ENCODE assay signal across 1 cellular context in the genomic region with DNA sequence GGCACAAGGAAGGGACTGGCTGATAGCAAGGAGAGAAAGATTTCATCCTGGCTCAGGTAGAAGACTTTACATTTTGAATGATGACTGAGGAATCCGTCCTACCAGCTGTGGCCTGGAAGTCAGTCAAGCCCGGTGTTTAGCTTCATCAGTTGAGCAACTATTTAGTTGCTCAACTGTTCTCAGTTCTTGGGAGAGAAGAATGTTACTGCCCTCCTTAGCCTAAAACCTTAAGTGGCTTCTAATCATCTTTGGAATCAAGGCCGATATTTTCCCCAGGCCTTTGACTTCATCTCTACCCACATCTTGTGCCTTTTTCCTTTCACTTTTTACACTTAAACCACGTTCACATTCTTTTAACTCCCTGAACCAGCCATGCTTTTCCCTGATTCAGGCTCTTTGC.
TF ChIP-seq lines count a peak whose summit lies in the region.

No MANE protein-coding gene starts in this region.

TF ChIP-seq in GM23338, 12 proteins besides CTCF, POLR2A, EP300 and RAD21 (continued from another document):
- TF ChIP-seq, protein P1, sequence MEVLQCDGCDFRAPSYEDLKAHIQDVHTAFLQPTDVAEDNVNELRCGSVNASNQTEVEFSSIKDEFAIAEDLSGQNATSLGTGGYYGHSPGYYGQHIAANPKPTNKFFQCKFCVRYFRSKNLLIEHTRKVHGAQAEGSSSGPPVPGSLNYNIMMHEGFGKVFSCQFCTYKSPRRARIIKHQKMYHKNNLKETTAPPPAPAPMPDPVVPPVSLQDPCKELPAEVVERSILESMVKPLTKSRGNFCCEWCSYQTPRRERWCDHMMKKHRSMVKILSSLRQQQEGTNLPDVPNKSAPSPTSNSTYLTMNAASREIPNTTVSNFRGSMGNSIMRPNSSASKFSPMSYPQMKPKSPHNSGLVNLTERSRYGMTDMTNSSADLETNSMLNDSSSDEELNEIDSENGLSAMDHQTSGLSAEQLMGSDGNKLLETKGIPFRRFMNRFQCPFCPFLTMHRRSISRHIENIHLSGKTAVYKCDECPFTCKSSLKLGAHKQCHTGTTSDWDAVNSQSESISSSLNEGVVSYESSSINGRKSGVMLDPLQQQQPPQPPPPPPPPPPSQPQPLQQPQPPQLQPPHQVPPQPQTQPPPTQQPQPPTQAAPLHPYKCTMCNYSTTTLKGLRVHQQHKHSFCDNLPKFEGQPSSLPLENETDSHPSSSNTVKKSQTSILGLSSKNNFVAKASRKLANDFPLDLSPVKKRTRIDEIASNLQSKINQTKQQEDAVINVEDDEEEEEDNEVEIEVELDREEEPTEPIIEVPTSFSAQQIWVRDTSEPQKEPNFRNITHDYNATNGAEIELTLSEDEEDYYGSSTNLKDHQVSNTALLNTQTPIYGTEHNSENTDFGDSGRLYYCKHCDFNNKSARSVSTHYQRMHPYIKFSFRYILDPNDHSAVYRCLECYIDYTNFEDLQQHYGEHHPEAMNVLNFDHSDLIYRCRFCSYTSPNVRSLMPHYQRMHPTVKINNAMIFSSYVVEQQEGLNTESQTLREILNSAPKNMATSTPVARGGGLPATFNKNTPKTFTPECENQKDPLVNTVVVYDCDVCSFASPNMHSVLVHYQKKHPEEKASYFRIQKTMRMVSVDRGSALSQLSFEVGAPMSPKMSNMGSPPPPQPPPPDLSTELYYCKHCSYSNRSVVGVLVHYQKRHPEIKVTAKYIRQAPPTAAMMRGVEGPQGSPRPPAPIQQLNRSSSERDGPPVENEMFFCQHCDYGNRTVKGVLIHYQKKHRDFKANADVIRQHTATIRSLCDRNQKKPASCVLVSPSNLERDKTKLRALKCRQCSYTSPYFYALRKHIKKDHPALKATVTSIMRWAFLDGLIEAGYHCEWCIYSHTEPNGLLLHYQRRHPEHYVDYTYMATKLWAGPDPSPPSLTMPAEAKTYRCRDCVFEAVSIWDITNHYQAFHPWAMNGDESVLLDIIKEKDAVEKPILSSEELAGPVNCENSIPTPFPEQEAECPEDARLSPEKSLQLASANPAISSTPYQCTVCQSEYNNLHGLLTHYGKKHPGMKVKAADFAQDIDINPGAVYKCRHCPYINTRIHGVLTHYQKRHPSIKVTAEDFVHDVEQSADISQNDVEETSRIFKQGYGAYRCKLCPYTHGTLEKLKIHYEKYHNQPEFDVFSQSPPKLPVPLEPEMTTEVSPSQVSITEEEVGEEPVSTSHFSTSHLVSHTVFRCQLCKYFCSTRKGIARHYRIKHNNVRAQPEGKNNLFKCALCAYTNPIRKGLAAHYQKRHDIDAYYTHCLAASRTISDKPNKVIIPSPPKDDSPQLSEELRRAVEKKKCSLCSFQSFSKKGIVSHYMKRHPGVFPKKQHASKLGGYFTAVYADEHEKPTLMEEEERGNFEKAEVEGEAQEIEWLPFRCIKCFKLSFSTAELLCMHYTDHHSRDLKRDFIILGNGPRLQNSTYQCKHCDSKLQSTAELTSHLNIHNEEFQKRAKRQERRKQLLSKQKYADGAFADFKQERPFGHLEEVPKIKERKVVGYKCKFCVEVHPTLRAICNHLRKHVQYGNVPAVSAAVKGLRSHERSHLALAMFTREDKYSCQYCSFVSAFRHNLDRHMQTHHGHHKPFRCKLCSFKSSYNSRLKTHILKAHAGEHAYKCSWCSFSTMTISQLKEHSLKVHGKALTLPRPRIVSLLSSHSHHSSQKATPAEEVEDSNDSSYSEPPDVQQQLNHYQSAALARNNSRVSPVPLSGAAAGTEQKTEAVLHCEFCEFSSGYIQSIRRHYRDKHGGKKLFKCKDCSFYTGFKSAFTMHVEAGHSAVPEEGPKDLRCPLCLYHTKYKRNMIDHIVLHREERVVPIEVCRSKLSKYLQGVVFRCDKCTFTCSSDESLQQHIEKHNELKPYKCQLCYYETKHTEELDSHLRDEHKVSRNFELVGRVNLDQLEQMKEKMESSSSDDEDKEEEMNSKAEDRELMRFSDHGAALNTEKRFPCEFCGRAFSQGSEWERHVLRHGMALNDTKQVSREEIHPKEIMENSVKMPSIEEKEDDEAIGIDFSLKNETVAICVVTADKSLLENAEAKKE (CRISPR knock-in tag; IDR thresholded peaks at IDR 0.05) = no peak
- TF ChIP-seq EZH2phosphoT487 (IDR thresholded peaks at IDR 0.05; ENCODE audit: unreplicated experiment) = no peak
TF ChIP-seq in GM23338: peak in this region for 0.
